ENCODE assay signal across 8 cellular contexts in genomic region chr11:67389477-67389876, GRCh38. TPM values are rescaled to one million over a fixed set of nuclear protein-coding genes. Genes with fewer than 3 reads are reported as not detected.
DNase-seq lines count a peak whose midpoint lies in the region; ATAC-seq and TF ChIP-seq lines count a peak whose summit lies in the region.

No MANE protein-coding gene starts in this region.

- TF ChIP-seq CTCF in PC-3 (conservative IDR thresholded peaks at IDR 0.05; ENCODE audit: low read depth, low read length) (peak; percentile 80), thyroid gland (IDR thresholded peaks at IDR 0.05) (peak in 4 of 6 experiments; percentile 21 to 43 (median 36))

- no peak overlapping the region for H3K9ac ChIP-seq in PC-3 (ENCODE audit: low read length)

- H3K79me2 ChIP-seq in PC-3 (ENCODE audit: low read length), result peaks cover 27% of the 10 kb centered on the region

- no peaks in the 10 kb centered on the region for H3F3A ChIP-seq in PC-3 (ENCODE audit: low read length, unreplicated experiment)

- peak; percentile 67 for ATAC-seq in activated CD4-positive, alpha-beta T cell treated with anti-CD3 and anti-CD28 coated beads for 36 hours
- peak; percentile 23 for ATAC-seq in PC-3

- H4K20me1 ChIP-seq in PC-3 (ENCODE audit: low read length), result no peaks in the 10 kb centered on the region

- H3K27me3 ChIP-seq in PC-3 (ENCODE audit: low read length) (no peaks in the 10 kb centered on the region), thyroid gland (no peaks in the 10 kb centered on the region)

- no peak overlapping the region for H2AFZ ChIP-seq in PC-3 (ENCODE audit: low read length)

- WGBS in thyroid gland, 2 donors, result 64 to 71% methylated on average over 6 of the region's 6 CpGs

- H3K9me3 ChIP-seq in PC-3 (ENCODE audit: low read length) (no peaks in the 10 kb centered on the region), thyroid gland (no peaks in the 10 kb centered on the region)

- no peak overlapping the region for H3K27ac Mint-ChIP-seq in activated CD4-positive, alpha-beta T cell treated with anti-CD3 and anti-CD28 coated beads for 36 hours
- H3K27ac Mint-ChIP-seq in activated naive CD4-positive, alpha-beta T cell treated with anti-CD3 and anti-CD28 coated beads, Interleukin-2, amount 50 U/mL, for 24 hours, result peak overlapping the region; percentile 76

- H3K36me3 Mint-ChIP-seq in activated CD4-positive, alpha-beta T cell treated with anti-CD3 and anti-CD28 coated beads for 36 hours (ENCODE audit: low read depth), result peaks cover 6% of the 10 kb centered on the region
- peaks cover 1% of the 10 kb centered on the region for H3K36me3 Mint-ChIP-seq in activated naive CD4-positive, alpha-beta T cell treated with anti-CD3 and anti-CD28 coated beads, Interleukin-2, amount 50 U/mL, for 24 hours

- BruUV-seq in PC-3 (replicated peaks; lab: Mats Ljungman, UMichigan), result no TSS peak

- peak; percentile 74 for DNase-seq in activated CD4-positive, alpha-beta T cell treated with anti-CD3 and anti-CD28 coated beads for 36 hours
- DNase-seq in activated CD4-positive, alpha-beta T cell treated with anti-CD3 and anti-CD28 coated beads for 1 hour, result no peak
- DNase-seq in PC-3 (peak; percentile 75), islet precursor cell (peak; percentile 82), thyroid gland (peak; percentile 49 to 53), NCI-H1930 (lab: John Stamatoyannopoulos, UW) (no peak), occipital lobe (lab: John Stamatoyannopoulos, UW) (no peak)

- H3K27me3 Mint-ChIP-seq in activated CD4-positive, alpha-beta T cell treated with anti-CD3 and anti-CD28 coated beads for 36 hours, result no peaks in the 10 kb centered on the region
- no peaks in the 10 kb centered on the region for H3K27me3 Mint-ChIP-seq in activated naive CD4-positive, alpha-beta T cell treated with anti-CD3 and anti-CD28 coated beads, Interleukin-2, amount 50 U/mL, for 24 hours

- CTCF ChIA-PET in activated CD4-positive, alpha-beta T cell treated with anti-CD3 and anti-CD28 coated beads for 36 hours (lab: Charles Lee), result interaction anchor here (0.6 to 20.0 kb wide), 6 partner anchors 9 to 177 kb away, joined by 3 to 445 read pairs (median 4); partner anchors contain the start of gene POLD4
- CTCF ChIA-PET in PC-3 (lab: Charles Lee), result interaction anchor here (0.5 to 0.7 kb wide), 2 partner anchors 8 to 16 kb away, joined by 3 to 4 read pairs; partner anchors contain the start of gene CLCF1

- no peaks in the 10 kb centered on the region for H3K9me3 Mint-ChIP-seq in activated CD4-positive, alpha-beta T cell treated with anti-CD3 and anti-CD28 coated beads for 36 hours (ENCODE audit: low read depth)
- H3K9me3 Mint-ChIP-seq in activated naive CD4-positive, alpha-beta T cell treated with anti-CD3 and anti-CD28 coated beads, Interleukin-2, amount 50 U/mL, for 24 hours, result no peaks in the 10 kb centered on the region

- no peak for TF ChIP-seq POLR2A in thyroid gland (IDR thresholded peaks at IDR 0.05)

- peak overlapping the region; percentile 50 for H3K4me3 Mint-ChIP-seq in activated CD4-positive, alpha-beta T cell treated with anti-CD3 and anti-CD28 coated beads for 36 hours
- peak overlapping the region; percentile 81 for H3K4me3 Mint-ChIP-seq in activated naive CD4-positive, alpha-beta T cell treated with anti-CD3 and anti-CD28 coated beads, Interleukin-2, amount 50 U/mL, for 24 hours

- H3K4me2 ChIP-seq in PC-3 (ENCODE audit: low read length), result no peak overlapping the region

- POLR2A ChIA-PET in activated CD4-positive, alpha-beta T cell treated with anti-CD3 and anti-CD28 coated beads for 36 hours (lab: Charles Lee), result no interaction called here
- POLR2A ChIA-PET in PC-3 (lab: Charles Lee; ENCODE audit: unreplicated experiment), result no interaction called here

- H3K4me1 Mint-ChIP-seq in activated CD4-positive, alpha-beta T cell treated with anti-CD3 and anti-CD28 coated beads for 36 hours, result peaks cover 31% of the 10 kb centered on the region
- peaks cover 34% of the 10 kb centered on the region for H3K4me1 Mint-ChIP-seq in activated naive CD4-positive, alpha-beta T cell treated with anti-CD3 and anti-CD28 coated beads, Interleukin-2, amount 50 U/mL, for 24 hours

- intact Hi-C loops in activated CD4-positive, alpha-beta T cell treated with anti-CD3 and anti-CD28 coated beads for 36 hours (cut with DNase I, micrococcal nuclease), result no loop called here
- intact Hi-C loops in PC-3 (cut with micrococcal nuclease), result no loop called here
- intact Hi-C loops in thyroid gland (cut with DNase I), result no loop called here

- H3K4me3 ChIP-seq in PC-3 (ENCODE audit: low read length), result no peak overlapping the region
- no peak overlapping the region for H3K4me3 ChIP-seq in thyroid gland (replicated peaks in 1 of 3)

- no peak overlapping the region for H3K27ac ChIP-seq in PC-3 (ENCODE audit: low read length)
- no peak overlapping the region for H3K27ac ChIP-seq in thyroid gland

- H3K36me3 ChIP-seq in PC-3 (ENCODE audit: low read depth, low read length) (no peaks in the 10 kb centered on the region), thyroid gland (no peaks in the 10 kb centered on the region)

- H3K4me1 ChIP-seq in PC-3 (ENCODE audit: insufficient read depth, low read length), result peaks cover 19% of the 10 kb centered on the region
- peaks cover 11 to 31% of the 10 kb centered on the region in 2 donors for H3K4me1 ChIP-seq in thyroid gland

- H3K9me2 ChIP-seq in PC-3 (replicated peaks; ENCODE audit: low read length), result no peaks in the 10 kb centered on the region

RNA-seq across cellular contexts. Expression of gene RAD9A, which starts 2.3 kb away (rescaled TPM):
- 10 to 100 TPM; 28.8 to 30.0 TPM for total RNA-seq in activated CD4-positive, alpha-beta T cell treated with anti-CD3 and anti-CD28 coated beads for 36 hours
- total RNA-seq in PC-3 (2014; rRNA removed) (45.5 and 48.9 TPM in 2 replicates), thyroid gland (10 to 100 TPM; 22.7 to 38.0 (median 31.0) TPM), occipital lobe (14.0 TPM)

RNA-seq across cellular contexts. Expression of gene PPP1CA, which starts 12.2 kb away (rescaled TPM):
- 100 to 1,000 TPM; 199 to 227 TPM for total RNA-seq in activated CD4-positive, alpha-beta T cell treated with anti-CD3 and anti-CD28 coated beads for 36 hours
- total RNA-seq in PC-3 (2014; rRNA removed) (449 and 477 TPM in 2 replicates), thyroid gland (100 to 1,000 TPM; 164 to 216 (median 191) TPM), occipital lobe (53.5 TPM)

RNA-seq across cellular contexts. Expression of gene TBC1D10C, which starts 14.4 kb away (rescaled TPM):
- 100 to 1,000 TPM in 1 of 2 experiments, 10 to 100 TPM in 1; 83.2 to 123 TPM for total RNA-seq in activated CD4-positive, alpha-beta T cell treated with anti-CD3 and anti-CD28 coated beads for 36 hours
- not detected in 2 replicates for total RNA-seq in PC-3 (2014; rRNA removed)
- total RNA-seq in thyroid gland, result 10 to 100 TPM in 2 of 4 donors, 1 to 10 TPM in 2; 8.8 to 16.0 (median 11.6) TPM
- total RNA-seq in occipital lobe, result 0.16 TPM

RNA-seq across cellular contexts. Expression of gene CLCF1, which starts 16.1 kb away (rescaled TPM):
- under 1 TPM; 0.09 to 0.27 TPM for total RNA-seq in activated CD4-positive, alpha-beta T cell treated with anti-CD3 and anti-CD28 coated beads for 36 hours
- total RNA-seq in PC-3 (2014; rRNA removed) (48.3 and 63.5 TPM in 2 replicates), thyroid gland (1 to 10 TPM; 4.3 to 9.4 (median 6.9) TPM), occipital lobe (not detected)

RNA-seq across cellular contexts. Expression of gene CARNS1, which starts 26.0 kb away (rescaled TPM):
- total RNA-seq in activated CD4-positive, alpha-beta T cell treated with anti-CD3 and anti-CD28 coated beads for 36 hours, result 1 to 10 TPM; 1.5 to 1.6 TPM
- total RNA-seq in PC-3 (2014; rRNA removed), result 0.22 TPM in 1 of 2 replicates, not detected in the other
- 1 to 10 TPM; 3.8 to 9.8 (median 5.9) TPM for total RNA-seq in thyroid gland
- total RNA-seq in occipital lobe, result 0.16 TPM

Comparison
In these comparisons a context has a peak if more than half of its experiments do, and no peak if none do; other contexts are left out.
1. DNase-seq: peak in activated CD4-positive, alpha-beta T cell treated with anti-CD3 and anti-CD28 coated beads for 36 hours (single experiment), PC-3 (single experiment), islet precursor cell (single experiment) and thyroid gland (2 of 2); none in activated CD4-positive, alpha-beta T cell treated with anti-CD3 and anti-CD28 coated beads for 1 hour (single experiment), NCI-H1930 (0 of 2) and occipital lobe (single experiment).